In genomic region chr18:39162013-39162412, GRCh38 we compare ENCODE assay signal across 20 cellular contexts.
DNase-seq lines count a peak whose midpoint lies in the region; TF ChIP-seq lines count a peak whose summit lies in the region.
"Had no signal": no experiment of that assay in that cellular context is flagged by ENCODE, and none has a peak within 500 bp of the region (broad histone marks: within the 10 kb centered on the region; RNA-seq: fewer than 3 reads in every experiment).

No MANE protein-coding gene starts in this region.

- H3K56ac ChIP-seq in mesendoderm (ENCODE audit: low read length), result no peak overlapping the region

- H3K9ac ChIP-seq in mesendoderm (ENCODE audit: low read length), result no peak overlapping the region
- H3K9ac ChIP-seq: BLaER1 had no signal

- DNase-seq in NCI-H2029 (lab: John Stamatoyannopoulos, UW) (peak; percentile 4), NCI-H2029 treated with DMSO at 0.1 percent for 48 hours (lab: John Stamatoyannopoulos, UW) (no peak), choroid plexus epithelial cell (ENCODE audit: low read depth) (no peak), mesendoderm (peak; percentile 1), SW480 (ENCODE audit: low spot score) (no peak), GM03348 (ENCODE audit: low spot score) (no peak), SHP77 treated with DMSO at 0.1 percent for 48 hours (lab: John Stamatoyannopoulos, UW) (no peak)
- DNase-seq: CD4-positive, alpha-beta T cell; KBM-7; MG63; NCI-H1417; NCI-H1694 treated with DMSO at 0.1 percent for 48 hours; NCI-H446 treated with DMSO at 0.1 percent for 48 hours; NCI-H526 treated with DMSO at 0.1 percent for 48 hours; Peyer's patch; SIG-M5 had no signal

- H3K4me1 ChIP-seq in mesendoderm (ENCODE audit: control insufficient read depth, low read depth, low read length), result no peaks in the 10 kb centered on the region
- H3K4me1 ChIP-seq: BLaER1, Peyer's patch had no signal

- no peak overlapping the region for H3K4ac ChIP-seq in mesendoderm (ENCODE audit: low read depth, low read length)

- H2BK15ac ChIP-seq in mesendoderm (replicated peaks; ENCODE audit: low read depth), result no peak overlapping the region

- H2BK5ac ChIP-seq in mesendoderm (ENCODE audit: low read length), result no peak overlapping the region

- TF ChIP-seq CTCF in LNCAP (IDR thresholded peaks at IDR 0.05) (0 out of 2 replicates have a peak, but pooled peaks have one; percentile 17), choroid plexus epithelial cell (conservative IDR thresholded peaks at IDR 0.05; ENCODE audit: low read depth, low read length) (peak; percentile 1)

- no peak overlapping the region for H2AK5ac ChIP-seq in mesendoderm (ENCODE audit: low read length)

- no peak overlapping the region for H3K27ac ChIP-seq in mesendoderm (ENCODE audit: low read depth, low read length)
- H3K27ac ChIP-seq: BLaER1, Peyer's patch, SK-N-MC had no signal

- H3K79me2 ChIP-seq in mesendoderm (ENCODE audit: control insufficient read depth, insufficient read depth, low read length), result no peaks in the 10 kb centered on the region

- no peak overlapping the region for H3K4me2 ChIP-seq in mesendoderm (ENCODE audit: low read length)
- H3K4me2 ChIP-seq: BLaER1 had no signal

- H3K4me3 ChIP-seq in choroid plexus epithelial cell (ENCODE audit: low read depth, low read length) (no peak overlapping the region), mesendoderm (ENCODE audit: low read length) (no peak overlapping the region)
- H3K4me3 ChIP-seq: BLaER1, GM12878, MG63, Peyer's patch, SK-N-MC had no signal

- H3K36me3 ChIP-seq in mesendoderm (ENCODE audit: control insufficient read depth, insufficient read depth, low read length), result no peaks in the 10 kb centered on the region
- H3K36me3 ChIP-seq: BLaER1, MG63, Peyer's patch had no signal

- no peak overlapping the region for H4K8ac ChIP-seq in mesendoderm (ENCODE audit: low read depth, low read length)

- no CpG with 5 or more reads among the region's 5 CpGs for WGBS in mesendoderm (ENCODE audit: extremely low coverage, insufficient coverage, low lambda C conversion rate)

- no peak overlapping the region for H4K5ac ChIP-seq in mesendoderm (ENCODE audit: low read length)

- no peaks in the 10 kb centered on the region for H3K79me1 ChIP-seq in mesendoderm (ENCODE audit: low read length)

- no peak overlapping the region for H2BK120ac ChIP-seq in mesendoderm (ENCODE audit: low read depth, low read length)

- no peak overlapping the region for H3K18ac ChIP-seq in mesendoderm (ENCODE audit: low read length)

- no peak overlapping the region for H3K23ac ChIP-seq in mesendoderm (ENCODE audit: low read length)

- H3K27me3 ChIP-seq in mesendoderm (ENCODE audit: insufficient read depth, low read length, poor library complexity), result no peaks in the 10 kb centered on the region
- H3K27me3 ChIP-seq: BLaER1, MG63, Peyer's patch had no signal

Comparison
In these comparisons a context has a peak if more than half of its experiments do, and no peak if none do; other contexts are left out.
1. DNase-seq: peak in NCI-H2029 (single experiment) and mesendoderm (single experiment); none in NCI-H2029 treated with DMSO at 0.1 percent for 48 hours (single experiment), choroid plexus epithelial cell (single experiment), SW480 (single experiment), GM03348 (single experiment) and SHP77 treated with DMSO at 0.1 percent for 48 hours (single experiment).